In the genomic region with DNA sequence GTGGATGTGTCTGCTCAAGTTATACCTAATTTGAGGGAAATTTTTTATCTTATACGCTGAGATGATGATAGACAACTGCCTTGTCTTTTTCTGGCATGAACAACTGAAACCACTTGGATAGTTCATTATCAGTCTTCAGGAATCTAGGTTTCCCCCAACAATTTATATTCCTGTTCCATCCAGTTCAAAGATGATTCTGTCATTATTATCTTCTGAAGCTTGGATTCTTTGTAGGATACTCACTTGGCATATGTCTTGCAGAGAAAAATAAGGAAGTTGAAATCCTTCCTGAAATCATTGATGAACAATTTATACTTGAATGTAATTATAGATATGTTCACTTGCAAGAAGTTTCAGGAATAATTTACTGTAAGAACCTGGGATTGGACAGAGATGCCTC, we compare ENCODE assay signal across 30 cellular contexts.
"Had no signal": no experiment of that assay in that cellular context is flagged by ENCODE, and none has a peak within 500 bp of the region (broad histone marks: within the 10 kb centered on the region; RNA-seq: fewer than 3 reads in every experiment).

No MANE protein-coding gene starts in this region.

- ATAC-seq: activated CD8-positive, alpha-beta memory T cell treated with anti-CD3 and anti-CD28 coated beads, Interleukin-2, amount 10 ng/mL, durations not matched to agents 7 days and 5 days; activated CD8-positive, alpha-beta T cell treated with anti-CD3 and anti-CD28 coated beads for 36 hours; effector memory CD8-positive, alpha-beta T cell; left ventricle myocardium superior; natural killer cell; psoas muscle; upper lobe of right lung had no signal

- H3K4me1 Mint-ChIP-seq: activated CD8-positive, alpha-beta memory T cell treated with anti-CD3 and anti-CD28 coated beads, Interleukin-2, amount 10 ng/mL, durations not matched to agents 7 days and 5 days; activated naive CD4-positive, alpha-beta T cell treated with anti-CD3 and anti-CD28 coated beads, Interleukin-2, amount 50 U/mL, for 24 hours; immature natural killer cell; natural killer cell had no signal

- FAIRE-seq: endothelial cell of umbilical vein, frontal cortex had no signal

- H3K27ac ChIP-seq: ascending aorta, breast epithelium, colonic mucosa, dorsolateral prefrontal cortex, esophagus muscularis mucosa, hepatocyte, ovary, psoas muscle, thyroid gland, upper lobe of right lung had no signal

- DNase-seq: activated CD4-positive, alpha-beta T cell treated with anti-CD3 and anti-CD28 coated beads for 48 hours; activated CD8-positive, alpha-beta memory T cell treated with anti-CD3 and anti-CD28 coated beads, Interleukin-2, amount 10 ng/mL, durations not matched to agents 7 days and 5 days; activated CD8-positive, alpha-beta T cell treated with anti-CD3 and anti-CD28 coated beads for 36 hours; activated gamma-delta T cell treated with Interleukin-2 at 50 U/mL for 16 hours; colonic mucosa; dorsolateral prefrontal cortex; effector memory CD8-positive, alpha-beta T cell; glutamatergic neuron; immature natural killer cell; kidney glomerular epithelial cell; left ventricle myocardium superior; mammary epithelial cell; natural killer cell; ovary; psoas muscle; stimulated activated CD4-positive, alpha-beta T cell treated with anti-CD3 and anti-CD28 coated beads, Interleukin-1b, Interleukin-23, amount 100 ng/mL, for 48 hours; substantia nigra; T-helper 2 cell; thyroid gland; upper lobe of right lung had no signal

- H3K27ac Mint-ChIP-seq: activated CD8-positive, alpha-beta memory T cell treated with anti-CD3 and anti-CD28 coated beads, Interleukin-2, amount 10 ng/mL, durations not matched to agents 7 days and 5 days; activated CD8-positive, alpha-beta T cell treated with anti-CD3 and anti-CD28 coated beads for 36 hours; activated naive CD4-positive, alpha-beta T cell treated with anti-CD3 and anti-CD28 coated beads, Interleukin-2, amount 50 U/mL, for 24 hours; effector memory CD8-positive, alpha-beta T cell; immature natural killer cell; mesothelial cell of epicardium; natural killer cell; stimulated activated naive CD8-positive, alpha-beta T cell treated with anti-CD3 and anti-CD28 coated beads, Interleukin-15, Interleukin-2, amounts not matched to agents 100 ng/mL and 50 ng/mL, for 24 hours had no signal

- H3K9me3 Mint-ChIP-seq: effector memory CD8-positive, alpha-beta T cell; natural killer cell had no signal

- H3K36me3 Mint-ChIP-seq: natural killer cell had no signal

- H3K27me3 Mint-ChIP-seq: activated CD8-positive, alpha-beta memory T cell treated with anti-CD3 and anti-CD28 coated beads, Interleukin-2, amount 10 ng/mL, durations not matched to agents 7 days and 5 days; activated CD8-positive, alpha-beta T cell treated with anti-CD3 and anti-CD28 coated beads for 36 hours; activated naive CD4-positive, alpha-beta T cell treated with anti-CD3 and anti-CD28 coated beads, Interleukin-2, amount 50 U/mL, for 24 hours; effector memory CD8-positive, alpha-beta T cell; stimulated activated naive CD8-positive, alpha-beta T cell treated with anti-CD3 and anti-CD28 coated beads, Interleukin-15, Interleukin-2, amounts not matched to agents 100 ng/mL and 50 ng/mL, for 24 hours had no signal

- H3K4me1 ChIP-seq: ascending aorta, breast epithelium, colonic mucosa, esophagus muscularis mucosa, thyroid gland, upper lobe of right lung had no signal

- H3K4me3 Mint-ChIP-seq: activated CD8-positive, alpha-beta memory T cell treated with anti-CD3 and anti-CD28 coated beads, Interleukin-2, amount 10 ng/mL, durations not matched to agents 7 days and 5 days; activated CD8-positive, alpha-beta T cell treated with anti-CD3 and anti-CD28 coated beads for 36 hours; activated naive CD4-positive, alpha-beta T cell treated with anti-CD3 and anti-CD28 coated beads, Interleukin-2, amount 50 U/mL, for 24 hours; effector memory CD8-positive, alpha-beta T cell; immature natural killer cell; mesothelial cell of epicardium; natural killer cell; stimulated activated naive CD8-positive, alpha-beta T cell treated with anti-CD3 and anti-CD28 coated beads, Interleukin-15, Interleukin-2, amounts not matched to agents 100 ng/mL and 50 ng/mL, for 24 hours had no signal

- H3K4me2 ChIP-seq: hepatocyte had no signal

- H2AFZ ChIP-seq: hepatocyte had no signal

- H3K27me3 ChIP-seq: ascending aorta, breast epithelium, colonic mucosa, dorsolateral prefrontal cortex, esophagus muscularis mucosa, hepatocyte, ovary, right atrium auricular region, thyroid gland, upper lobe of right lung had no signal

- H3K36me3 ChIP-seq: breast epithelium, colonic mucosa, ovary, thyroid gland had no signal

- H3K9me3 ChIP-seq: ascending aorta, breast epithelium, colonic mucosa, esophagus muscularis mucosa, ovary, psoas muscle, right atrium auricular region, thyroid gland, upper lobe of right lung had no signal

- H3K4me3 ChIP-seq: ascending aorta, breast epithelium, colonic mucosa, dorsolateral prefrontal cortex, esophagus muscularis mucosa, hepatocyte, ovary, psoas muscle, right atrium auricular region, thyroid gland, upper lobe of right lung had no signal
